Comparison of ENCODE assay signal across 23 cellular contexts in the genomic region with DNA sequence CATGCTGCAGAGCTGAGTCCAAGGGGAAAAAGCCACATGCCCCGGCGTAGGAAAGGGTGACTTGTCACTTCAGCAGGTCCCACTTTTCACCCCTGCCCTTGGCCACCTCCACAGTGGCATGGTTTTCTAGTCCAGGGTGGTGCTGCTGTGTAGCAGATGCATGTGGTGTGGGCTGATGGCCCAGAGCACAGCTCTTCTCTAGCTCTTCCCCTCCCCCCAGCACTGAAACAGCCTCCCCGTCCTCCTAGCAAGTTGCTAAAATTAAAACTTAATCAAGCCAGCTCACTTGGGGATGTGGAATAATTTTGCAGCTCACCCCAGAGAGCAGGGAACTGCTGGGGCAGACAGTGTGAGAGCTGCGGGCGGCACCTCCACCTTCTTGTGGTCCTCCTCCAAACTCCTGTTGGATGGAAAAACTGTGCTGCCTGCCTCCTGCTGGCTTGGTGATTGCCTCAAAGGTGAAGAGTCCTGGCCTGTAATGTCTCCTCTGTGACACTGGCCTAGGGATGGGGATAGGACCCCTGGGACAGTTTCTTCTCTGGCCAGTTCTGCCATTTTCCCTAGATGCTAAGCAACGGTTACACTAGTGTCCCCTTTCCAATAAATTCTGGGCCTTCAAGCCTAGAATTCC.
"Had no signal": no experiment of that assay in that cellular context is flagged by ENCODE, and none has a peak within 500 bp of the region (broad histone marks: within the 10 kb centered on the region; RNA-seq: fewer than 3 reads in every experiment).

No MANE protein-coding gene starts in this region.

- H3K27ac ChIP-seq: colonic mucosa, ovary, stomach, testis, transverse colon, VCaP had no signal

- H3K36me3 ChIP-seq: colonic mucosa, ovary, stomach, transverse colon had no signal

- H3K4me3 ChIP-seq: colonic mucosa, ovary, smooth muscle cell, stomach, testis, transverse colon had no signal

- H3K9me3 ChIP-seq: colonic mucosa, ovary, stomach, testis, transverse colon had no signal

- FAIRE-seq: bronchial epithelial cell, TTC549 had no signal

- ATAC-seq: activated naive CD4-positive, alpha-beta T cell treated with anti-CD3 and anti-CD28 coated beads, Interleukin-2, amount 50 U/mL, for 72 hours; activated T-cell treated with anti-CD3 and anti-CD28 coated beads, Interleukin-2, amount 50 U/mL, for 72 hours; effector memory CD8-positive, alpha-beta T cell; stimulated activated naive B cell treated with anti-CD40 and anti-IgM and Interleukin-4, amounts not matched to agents 10 μg/mL and 1 μg/mL and 100 μg/mL, for 72 hours had no signal

- H3K4me1 ChIP-seq: colonic mucosa, testis, transverse colon had no signal

- DNase-seq: activated CD4-positive, alpha-beta T cell treated with anti-CD3 and anti-CD28 coated beads for 4 hours; activated CD4-positive, alpha-beta T cell treated with anti-CD3 and anti-CD28 coated beads, Interleukin-2, amount 50 U/mL, for 4 hours; activated naive CD4-positive, alpha-beta T cell; activated T-cell treated with anti-CD3 and anti-CD28 coated beads for 4 hours; activated T-cell treated with anti-CD3 and anti-CD28 coated beads, Interleukin-2, amount 50 U/mL, for 72 hours; colonic mucosa; effector memory CD8-positive, alpha-beta T cell; kidney glomerular epithelial cell; mammary epithelial cell; naive B cell; nephron progenitor cell; ovary; stimulated activated CD4-positive, alpha-beta T cell treated with anti-CD3 and anti-CD28 coated beads, Interleukin-2, amount 100 ng/mL, for 24 hours; stimulated activated naive B cell treated with anti-CD40 and anti-IgM and Interleukin-4, amounts not matched to agents 10 μg/mL and 1 μg/mL and 100 μg/mL, for 72 hours; stomach; T-helper 9 cell; testis; transverse colon had no signal

- H3K4me2 ChIP-seq: smooth muscle cell had no signal

- H3K27me3 ChIP-seq: colonic mucosa, ovary, testis had no signal
